Comparison of ENCODE assay signal across 1 cellular context in genomic region chr17:29176500-29177351, GRCh38.
A peak's percentile ranks its signal among the peaks of the same experiment; 100 is the strongest.
TF ChIP-seq lines count a peak whose summit lies in the region.

No MANE protein-coding gene starts in this region.

TF ChIP-seq in GM12878, 131 proteins besides CTCF, POLR2A, EP300 and RAD21 (continued from another document):
- TF ChIP-seq E4F1 (IDR thresholded peaks at IDR 0.05; ENCODE audit: borderline replicate concordance, partially characterized antibody) (no peak), ZNF622 (IDR thresholded peaks at IDR 0.05) (no peak), EED (IDR thresholded peaks at IDR 0.05; ENCODE audit: low read depth) (no peak), RB1 (IDR thresholded peaks at IDR 0.05; ENCODE audit: borderline replicate concordance) (0 out of 2 replicates have a peak, but pooled peaks have one; percentile 43)
